11 cellular contexts compared by ENCODE assay signal in the genomic region with DNA sequence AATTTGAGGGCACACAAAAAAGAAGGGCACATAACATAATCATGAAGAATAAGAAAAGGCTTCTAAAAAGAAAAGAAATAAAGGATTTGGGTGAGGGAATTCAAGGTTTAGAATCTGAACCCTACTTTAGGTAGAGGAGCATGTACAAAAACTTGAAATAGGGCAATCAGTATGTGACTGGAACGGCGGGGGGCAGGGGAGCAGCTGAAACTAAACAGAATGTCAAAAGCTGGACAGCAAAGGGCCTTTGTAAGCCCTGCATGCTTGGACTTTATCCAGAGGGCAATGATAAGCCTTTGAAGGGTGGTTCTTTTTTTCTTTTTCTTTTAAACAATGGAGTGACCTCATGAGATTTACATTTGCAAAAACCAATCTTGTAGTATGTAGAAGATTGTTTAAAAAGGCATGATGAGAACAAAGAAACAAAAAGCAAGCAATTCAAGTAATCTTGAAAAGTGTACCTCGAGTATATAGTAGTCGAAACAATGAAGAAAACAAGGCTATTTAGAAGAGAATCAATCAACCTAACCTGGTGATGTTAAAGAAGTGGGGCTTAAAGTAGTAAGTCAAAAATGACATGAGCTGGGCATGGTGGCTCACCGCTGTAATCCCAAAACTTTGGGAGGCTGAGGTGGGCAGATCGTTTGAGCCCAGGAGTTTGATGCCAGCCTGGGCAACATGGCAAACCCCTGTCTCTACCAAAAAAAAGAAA. TPM values are rescaled to one million over a fixed set of nuclear protein-coding genes. Genes with fewer than 3 reads are reported as not detected.
DNase-seq lines count a peak whose midpoint lies in the region; ATAC-seq and TF ChIP-seq lines count a peak whose summit lies in the region.
"Had no signal": no experiment of that assay in that cellular context is flagged by ENCODE, and none has a peak within 500 bp of the region (broad histone marks: within the 10 kb centered on the region; RNA-seq: fewer than 3 reads in every experiment).

No MANE protein-coding gene starts in this region.

- no peak for TF ChIP-seq CTCF in left ventricle myocardium inferior (IDR thresholded peaks at IDR 0.05; ENCODE audit: borderline replicate concordance)

- in situ Hi-C loops in GM23248 (cut with MboI) = no loop called here

- ATAC-seq in GM18907 (IDR thresholded peaks at IDR 0.05; ENCODE audit: unreplicated experiment) = no peak

- H3K4me2 ChIP-seq in GM23248 (ENCODE audit: unreplicated experiment) = no peak overlapping the region

- H3K36me3 ChIP-seq in GM23248 (ENCODE audit: low read depth) (no peaks in the 10 kb centered on the region), left ventricle myocardium inferior (peaks cover 16% of the 10 kb centered on the region)

- H3K9me3 Mint-ChIP-seq in activated T-helper 2 cell treated with anti-CD3 and anti-CD28 coated beads, Interferon-gamma antibody, Interleukin-2, Interleukin-4, amounts not matched to agents 10 μg/mL and 5 μg/mL and 100 μg/mL, durations not matched to agents 14 hours and 24 hours and 36 hours = no peaks in the 10 kb centered on the region
- H3K9me3 Mint-ChIP-seq: stimulated activated naive CD8-positive, alpha-beta T cell treated with anti-CD3 and anti-CD28 coated beads, Interleukin-15, Interleukin-2, amounts not matched to agents 100 ng/mL and 50 ng/mL, for 24 hours had no signal

- no peaks in the 10 kb centered on the region for H3K27me3 Mint-ChIP-seq in activated T-helper 2 cell treated with anti-CD3 and anti-CD28 coated beads, Interferon-gamma antibody, Interleukin-2, Interleukin-4, amounts not matched to agents 10 μg/mL and 5 μg/mL and 100 μg/mL, durations not matched to agents 14 hours and 24 hours and 36 hours (ENCODE audit: low read depth)
- H3K27me3 Mint-ChIP-seq: stimulated activated naive CD8-positive, alpha-beta T cell treated with anti-CD3 and anti-CD28 coated beads, Interleukin-15, Interleukin-2, amounts not matched to agents 100 ng/mL and 50 ng/mL, for 24 hours had no signal

- H3K27ac ChIP-seq in GM23248 = no peak overlapping the region
- peak overlapping the region; percentile 74 for H3K27ac ChIP-seq in left ventricle myocardium inferior (replicated peaks)

- peaks cover 17% of the 10 kb centered on the region for H3K36me3 Mint-ChIP-seq in activated T-helper 2 cell treated with anti-CD3 and anti-CD28 coated beads, Interferon-gamma antibody, Interleukin-2, Interleukin-4, amounts not matched to agents 10 μg/mL and 5 μg/mL and 100 μg/mL, durations not matched to agents 14 hours and 24 hours and 36 hours (ENCODE audit: low read depth)

- peak overlapping the region; percentile 3 for H3K27ac Mint-ChIP-seq in activated T-helper 2 cell treated with anti-CD3 and anti-CD28 coated beads, Interferon-gamma antibody, Interleukin-2, Interleukin-4, amounts not matched to agents 10 μg/mL and 5 μg/mL and 100 μg/mL, durations not matched to agents 14 hours and 24 hours and 36 hours
- H3K27ac Mint-ChIP-seq: stimulated activated naive CD8-positive, alpha-beta T cell treated with anti-CD3 and anti-CD28 coated beads, Interleukin-15, Interleukin-2, amounts not matched to agents 100 ng/mL and 50 ng/mL, for 24 hours had no signal

- DNase-seq in GM23248 (peak; percentile 15), left ventricle myocardium inferior (no peak), posterior cingulate gyrus (peak in 6 of 10 donors; percentile 14 to 87 (median 49)), AG20443 (ENCODE audit: low spot score) (no peak), dedifferentiated amniotic fluid mesenchymal stem cell (ENCODE audit: extremely low spot score) (no peak), kidney glomerular epithelial cell (lab: John Stamatoyannopoulos, UW) (no peak)
- no peak for DNase-seq in activated T-helper 2 cell treated with anti-CD3 and anti-CD28 coated beads, Interferon-gamma antibody, Interleukin-2, Interleukin-4, amounts not matched to agents 10 μg/mL and 5 μg/mL and 100 μg/mL, durations not matched to agents 14 hours and 24 hours and 36 hours (ENCODE audit: low spot score)
- DNase-seq: Karpas-422, NCI-H748 treated with DMSO at 0.1 percent for 48 hours had no signal

- no peak overlapping the region for H2AFZ ChIP-seq in GM23248

- peaks cover 22% of the 10 kb centered on the region for H4K20me1 ChIP-seq in GM23248 (ENCODE audit: insufficient read depth)

- no peaks in the 10 kb centered on the region for H3K9me2 ChIP-seq in GM23248 (ENCODE audit: insufficient read depth)

- H3F3A ChIP-seq in GM23248 (ENCODE audit: insufficient read depth) = no peaks in the 10 kb centered on the region

- H3K9me3 ChIP-seq in GM23248 (ENCODE audit: low read depth) = no peaks in the 10 kb centered on the region
- H3K9me3 ChIP-seq in left ventricle myocardium inferior (replicated peaks) = no peaks in the 10 kb centered on the region

- H3K9ac ChIP-seq in GM23248 = no peak overlapping the region

- whole genome bisulfite sequencing in GM23248 (ENCODE audit: low coverage in 1 of 2, low lambda C conversion rate in 2 of 2, missing lambda C conversion rate in 2 of 2), 2 experiments = 79 to 81% methylated on average over 6 of the region's 6 CpGs

- peaks cover 100% of the 10 kb centered on the region for H3K79me2 ChIP-seq in GM23248 (ENCODE audit: insufficient read depth)

- no peaks in the 10 kb centered on the region for H3K27me3 ChIP-seq in GM23248 (replicated peaks; ENCODE audit: insufficient read depth)
- H3K27me3 ChIP-seq in left ventricle myocardium inferior (ENCODE audit: low read depth) = no peaks in the 10 kb centered on the region

- H3K4me1 ChIP-seq in GM23248 (ENCODE audit: insufficient read depth) (peaks cover 19% of the 10 kb centered on the region), left ventricle myocardium inferior (peaks cover 77% of the 10 kb centered on the region)

- intact Hi-C loops in activated T-helper 2 cell treated with anti-CD3 and anti-CD28 coated beads, Interferon-gamma antibody, Interleukin-2, Interleukin-4, amounts not matched to agents 10 μg/mL and 5 μg/mL and 100 μg/mL, durations not matched to agents 14 hours and 24 hours and 36 hours (cut with micrococcal nuclease) = no loop called here
- intact Hi-C loops in left ventricle myocardium inferior (cut with micrococcal nuclease) = no loop called here
- intact Hi-C loops in posterior cingulate gyrus (cut with DNase I) = no loop called here

- peaks cover 51% of the 10 kb centered on the region for H3K4me1 Mint-ChIP-seq in activated T-helper 2 cell treated with anti-CD3 and anti-CD28 coated beads, Interferon-gamma antibody, Interleukin-2, Interleukin-4, amounts not matched to agents 10 μg/mL and 5 μg/mL and 100 μg/mL, durations not matched to agents 14 hours and 24 hours and 36 hours (ENCODE audit: low read depth)

- no peak overlapping the region for H3K4me3 ChIP-seq in GM23248
- no peak overlapping the region for H3K4me3 ChIP-seq in left ventricle myocardium inferior

- H3K4me3 Mint-ChIP-seq in activated T-helper 2 cell treated with anti-CD3 and anti-CD28 coated beads, Interferon-gamma antibody, Interleukin-2, Interleukin-4, amounts not matched to agents 10 μg/mL and 5 μg/mL and 100 μg/mL, durations not matched to agents 14 hours and 24 hours and 36 hours (ENCODE audit: low read depth) = no peak overlapping the region
- H3K4me3 Mint-ChIP-seq: stimulated activated naive CD8-positive, alpha-beta T cell treated with anti-CD3 and anti-CD28 coated beads, Interleukin-15, Interleukin-2, amounts not matched to agents 100 ng/mL and 50 ng/mL, for 24 hours had no signal

RNA-seq across cellular contexts. Expression of gene ANKFY1, which starts 46.7 kb away (rescaled TPM):
- 24.2 TPM in 2 replicates for total RNA-seq in GM23248 (2014; rRNA removed; shearing (Covaris generic))
- 19.5 and 20.1 TPM in 2 replicates for polyA plus RNA-seq in GM23248 (2016; fragmentation: Nextera tagmentation; extraction: Ambion mirVana)
- total RNA-seq in activated T-helper 2 cell treated with anti-CD3 and anti-CD28 coated beads, Interferon-gamma antibody, Interleukin-2, Interleukin-4, amounts not matched to agents 10 μg/mL and 5 μg/mL and 100 μg/mL, durations not matched to agents 14 hours and 24 hours and 36 hours = 50.6 and 51.9 TPM in 2 replicates
- 22.9 TPM for total RNA-seq in left ventricle myocardium inferior

RNA-seq across cellular contexts. Expression of gene UBE2G1, which starts 56.0 kb away (rescaled TPM):
- total RNA-seq in GM23248 (2014; rRNA removed; shearing (Covaris generic)) = 37.8 and 39.2 TPM in 2 replicates
- polyA plus RNA-seq in GM23248 (2016; fragmentation: Nextera tagmentation; extraction: Ambion mirVana) = 49.4 and 55.8 TPM in 2 replicates
- 74.1 and 74.5 TPM in 2 replicates for total RNA-seq in activated T-helper 2 cell treated with anti-CD3 and anti-CD28 coated beads, Interferon-gamma antibody, Interleukin-2, Interleukin-4, amounts not matched to agents 10 μg/mL and 5 μg/mL and 100 μg/mL, durations not matched to agents 14 hours and 24 hours and 36 hours
- 92.8 TPM for total RNA-seq in left ventricle myocardium inferior

Comparison
In these comparisons a context has a peak if more than half of its experiments do, and no peak if none do; other contexts are left out.
1. DNase-seq: peak in GM23248 (single experiment) and posterior cingulate gyrus (6 of 10); none in activated T-helper 2 cell treated with anti-CD3 and anti-CD28 coated beads, Interferon-gamma antibody, Interleukin-2, Interleukin-4, amounts not matched to agents 10 μg/mL and 5 μg/mL and 100 μg/mL, durations not matched to agents 14 hours and 24 hours and 36 hours (single experiment), left ventricle myocardium inferior (single experiment), AG20443 (single experiment), dedifferentiated amniotic fluid mesenchymal stem cell (single experiment) and kidney glomerular epithelial cell (single experiment).